Comparison of ENCODE assay signal across 8 cellular contexts in genomic region chr1:206380791-206381610, GRCh38.
DNase-seq lines count a peak whose midpoint lies in the region; ATAC-seq and TF ChIP-seq lines count a peak whose summit lies in the region.
"Not testable (repeated sequence)": the region's sequence is repeated elsewhere in the genome, so short reads cannot be mapped to it uniquely, and the experiment has no call there.

No MANE protein-coding gene starts in this region.

- WGBS in heart left ventricle, 4 donors = 14 to 57% (median 31%) methylated on average over 1 of the region's 7 CpGs
- WGBS in aorta, 2 donors = 57 to 63% methylated on average over 1 of the region's 7 CpGs

- TF ChIP-seq CTCF in RWPE2 (IDR thresholded peaks at IDR 0.05; ENCODE audit: poor library complexity, severe bottlenecking); nephron progenitor cell (IDR thresholded peaks at IDR 0.05): not testable (repeated sequence)
- peak in 1 of 12 donors; percentile 20 for TF ChIP-seq CTCF in heart left ventricle (IDR thresholded peaks at IDR 0.05)

- intact Hi-C loops in heart left ventricle (cut with DNase I); aorta (cut with DNase I): not testable (repeated sequence)

- H3K36me3 Mint-ChIP-seq in activated T-cell treated with anti-CD3 and anti-CD28 coated beads, Interleukin-2, amount 50 U/mL, for 24 hours (ENCODE audit: low read depth); nephron progenitor cell (ENCODE audit: low read depth): not testable (repeated sequence)

- not testable (repeated sequence) for H3K4me1 Mint-ChIP-seq in activated T-cell treated with anti-CD3 and anti-CD28 coated beads, Interleukin-2, amount 50 U/mL, for 24 hours (ENCODE audit: low read depth); nephron progenitor cell

- H3K27ac Mint-ChIP-seq in activated T-cell treated with anti-CD3 and anti-CD28 coated beads, Interleukin-2, amount 50 U/mL, for 24 hours = peak overlapping the region; percentile 93
- H3K27ac Mint-ChIP-seq in nephron progenitor cell = not testable (repeated sequence)

- TF ChIP-seq POLR2A in heart left ventricle (IDR thresholded peaks at IDR 0.05) = not testable (repeated sequence)

- peak overlapping the region; percentile 58 for H3K4me3 Mint-ChIP-seq in activated T-cell treated with anti-CD3 and anti-CD28 coated beads, Interleukin-2, amount 50 U/mL, for 24 hours
- not testable (repeated sequence) for H3K4me3 Mint-ChIP-seq in nephron progenitor cell

- not testable (repeated sequence) for H3K4me3 ChIP-seq in RWPE2 (ENCODE audit: severe bottlenecking); heart left ventricle; aorta (ENCODE audit: low read length in 2 of 2)

- H3K4me1 ChIP-seq in RWPE2 (ENCODE audit: insufficient read depth, poor library complexity, severe bottlenecking); heart left ventricle; aorta (ENCODE audit: control insufficient read depth in 1 of 2, insufficient read depth in 2 of 2, low read length in 2 of 2): not testable (repeated sequence)

- DNase-seq in H4 (ENCODE audit: low spot score) = peak; percentile 16
- peak; percentile 48 for DNase-seq in NCI-H187 treated with DMSO at 0.1 percent for 48 hours (lab: John Stamatoyannopoulos, UW)
- DNase-seq in RWPE2 (ENCODE audit: low spot score); activated T-cell treated with anti-CD3 and anti-CD28 coated beads, Interleukin-2, amount 50 U/mL, for 24 hours: not testable (repeated sequence)
- peak; percentile 16 for DNase-seq in dedifferentiated amniotic fluid mesenchymal stem cell (ENCODE audit: extremely low spot score)
- DNase-seq in heart left ventricle = peak in 2 of 5 donors; percentile 13 to 24
- peak; percentile 6 for DNase-seq in nephron progenitor cell
- DNase-seq in aorta = peak in 1 of 2 donors; percentile 32

- not testable (repeated sequence) for H3K27me3 Mint-ChIP-seq in activated T-cell treated with anti-CD3 and anti-CD28 coated beads, Interleukin-2, amount 50 U/mL, for 24 hours; nephron progenitor cell (ENCODE audit: low read depth, poor library complexity)

- H3K9me3 ChIP-seq in RWPE2 (ENCODE audit: severe bottlenecking); heart left ventricle; aorta (ENCODE audit: control insufficient read depth, low read length): not testable (repeated sequence)

- ATAC-seq in RWPE2 (ENCODE audit: low read depth) (peak; percentile 81), heart left ventricle (peak; percentile 14 to 88 (median 84)), aorta (ENCODE audit: low FRiP score) (peak; percentile 80)

- not testable (repeated sequence) for H3K27me3 ChIP-seq in RWPE2 (ENCODE audit: insufficient read depth, poor library complexity, severe bottlenecking); heart left ventricle; aorta (ENCODE audit: control insufficient read depth in 1 of 2, insufficient read depth in 2 of 2, low read length in 1 of 2)

- not testable (repeated sequence) for H3K36me3 ChIP-seq in RWPE2 (ENCODE audit: low read depth); heart left ventricle; aorta (ENCODE audit: control insufficient read depth in 1 of 2, insufficient read depth in 2 of 2, low read length in 1 of 2)

- not testable (repeated sequence) for H3K9me3 Mint-ChIP-seq in activated T-cell treated with anti-CD3 and anti-CD28 coated beads, Interleukin-2, amount 50 U/mL, for 24 hours; nephron progenitor cell

- H3K27ac ChIP-seq in RWPE2 (ENCODE audit: poor library complexity, severe bottlenecking); aorta (ENCODE audit: low read depth in 1 of 2, low read length in 2 of 2): not testable (repeated sequence)
- H3K27ac ChIP-seq in heart left ventricle = peak overlapping the region in 3 of 12 donors; percentile 37 to 91 (median 43)
